8 cellular contexts compared by ENCODE assay signal in the genomic region with DNA sequence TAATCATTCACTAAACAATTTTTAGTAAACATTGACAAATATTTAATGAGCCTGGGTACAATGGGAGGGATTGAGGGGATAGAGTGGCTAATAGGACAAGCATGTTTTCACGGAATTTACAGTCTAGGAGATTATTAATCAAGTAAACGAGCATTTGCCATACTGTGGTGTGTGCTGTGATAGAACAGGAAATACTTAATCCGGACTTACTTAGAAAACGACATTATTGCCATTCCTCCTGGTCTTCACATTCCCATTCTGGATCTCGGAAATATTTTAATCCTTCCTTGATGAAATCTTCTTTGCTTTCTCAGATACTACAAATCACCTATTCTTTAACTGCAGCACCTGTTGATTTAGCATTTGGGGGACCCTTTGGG. TPM values are rescaled to one million over a fixed set of nuclear protein-coding genes. Genes with fewer than 3 reads are reported as not detected.
DNase-seq lines count a peak whose midpoint lies in the region; ATAC-seq and TF ChIP-seq lines count a peak whose summit lies in the region.

No MANE protein-coding gene starts in this region.

- H3K79me2 ChIP-seq in neural cell (replicated peaks; ENCODE audit: insufficient read depth, low read length), result peaks cover 20% of the 10 kb centered on the region

- peak overlapping the region; percentile 71 for H3K9ac ChIP-seq in neural cell (ENCODE audit: low read length)

- H3K27ac ChIP-seq in effector memory CD4-positive, alpha-beta T cell (ENCODE audit: insufficient read depth, low read length, poor library complexity, severe bottlenecking), result peak overlapping the region; percentile 87
- H3K27ac ChIP-seq in neural cell (ENCODE audit: low read length), result peak overlapping the region; percentile 33

- TF ChIP-seq CTCF in neural cell (IDR thresholded peaks at IDR 0.05; ENCODE audit: poor library complexity, severe bottlenecking), result no peak

- H4K20me1 ChIP-seq in neural cell (ENCODE audit: insufficient read depth), result no peaks in the 10 kb centered on the region

- peak overlapping the region; percentile 84 for H3K4me2 ChIP-seq in neural cell (ENCODE audit: low read length)

- no peaks in the 10 kb centered on the region for H3K9me3 ChIP-seq in effector memory CD4-positive, alpha-beta T cell (ENCODE audit: control insufficient read depth, low read length)
- H3K9me3 ChIP-seq in neural cell (ENCODE audit: low read length), result no peaks in the 10 kb centered on the region

- no peaks in the 10 kb centered on the region for H3K36me3 ChIP-seq in effector memory CD4-positive, alpha-beta T cell (ENCODE audit: control insufficient read depth, insufficient read depth, low read length)
- H3K36me3 ChIP-seq in neural cell (ENCODE audit: insufficient read depth, low read length), result no peaks in the 10 kb centered on the region

- no peaks in the 10 kb centered on the region for H3F3A ChIP-seq in neural cell (ENCODE audit: insufficient read depth, low read length, poor library complexity, severe bottlenecking)

- ATAC-seq in HG03039 (IDR thresholded peaks at IDR 0.05; ENCODE audit: unreplicated experiment), result no peak

- DNase-seq in EH (ENCODE audit: low read depth) (peak; percentile 61), NCI-H524 treated with DMSO at 0.1 percent for 48 hours (lab: John Stamatoyannopoulos, UW) (peak; percentile 3), T-helper 9 cell (no peak), NCI-H128 (lab: John Stamatoyannopoulos, UW; ENCODE audit: unreplicated experiment) (no peak), retina (no peak)
- DNase-seq in effector memory CD4-positive, alpha-beta T cell, result no peak

- H3K4me3 ChIP-seq in effector memory CD4-positive, alpha-beta T cell (ENCODE audit: insufficient read depth, low read depth, low read length, poor library complexity, severe bottlenecking), result peak overlapping the region; percentile 71
- peak overlapping the region; percentile 90 for H3K4me3 ChIP-seq in neural cell (ENCODE audit: low read length)

- H2AFZ ChIP-seq in neural cell (ENCODE audit: low read depth, low read length), result peak overlapping the region; percentile 65

- no peak for TF ChIP-seq RAD21 in neural cell (conservative IDR thresholded peaks at IDR 0.05)

- H3K9me2 ChIP-seq in neural cell (ENCODE audit: insufficient read depth, low read length), result no peaks in the 10 kb centered on the region

- no peak for TF ChIP-seq EP300 in neural cell (conservative IDR thresholded peaks at IDR 0.05; ENCODE audit: poor library complexity, severe bottlenecking)

- no peaks in the 10 kb centered on the region for H3K27me3 ChIP-seq in effector memory CD4-positive, alpha-beta T cell (replicated peaks; ENCODE audit: control insufficient read depth, insufficient read depth, low read length, poor library complexity, severe bottlenecking)
- H3K27me3 ChIP-seq in neural cell (ENCODE audit: insufficient read depth, low read depth, low read length), result no peaks in the 10 kb centered on the region

- H3K4me1 ChIP-seq in effector memory CD4-positive, alpha-beta T cell (ENCODE audit: control insufficient read depth, insufficient read depth, low read length, poor library complexity, severe bottlenecking), result peaks cover 3% of the 10 kb centered on the region

TF ChIP-seq in neural cell, 6 proteins besides CTCF, POLR2A, EP300 and RAD21:
- TF ChIP-seq, protein P1, sequence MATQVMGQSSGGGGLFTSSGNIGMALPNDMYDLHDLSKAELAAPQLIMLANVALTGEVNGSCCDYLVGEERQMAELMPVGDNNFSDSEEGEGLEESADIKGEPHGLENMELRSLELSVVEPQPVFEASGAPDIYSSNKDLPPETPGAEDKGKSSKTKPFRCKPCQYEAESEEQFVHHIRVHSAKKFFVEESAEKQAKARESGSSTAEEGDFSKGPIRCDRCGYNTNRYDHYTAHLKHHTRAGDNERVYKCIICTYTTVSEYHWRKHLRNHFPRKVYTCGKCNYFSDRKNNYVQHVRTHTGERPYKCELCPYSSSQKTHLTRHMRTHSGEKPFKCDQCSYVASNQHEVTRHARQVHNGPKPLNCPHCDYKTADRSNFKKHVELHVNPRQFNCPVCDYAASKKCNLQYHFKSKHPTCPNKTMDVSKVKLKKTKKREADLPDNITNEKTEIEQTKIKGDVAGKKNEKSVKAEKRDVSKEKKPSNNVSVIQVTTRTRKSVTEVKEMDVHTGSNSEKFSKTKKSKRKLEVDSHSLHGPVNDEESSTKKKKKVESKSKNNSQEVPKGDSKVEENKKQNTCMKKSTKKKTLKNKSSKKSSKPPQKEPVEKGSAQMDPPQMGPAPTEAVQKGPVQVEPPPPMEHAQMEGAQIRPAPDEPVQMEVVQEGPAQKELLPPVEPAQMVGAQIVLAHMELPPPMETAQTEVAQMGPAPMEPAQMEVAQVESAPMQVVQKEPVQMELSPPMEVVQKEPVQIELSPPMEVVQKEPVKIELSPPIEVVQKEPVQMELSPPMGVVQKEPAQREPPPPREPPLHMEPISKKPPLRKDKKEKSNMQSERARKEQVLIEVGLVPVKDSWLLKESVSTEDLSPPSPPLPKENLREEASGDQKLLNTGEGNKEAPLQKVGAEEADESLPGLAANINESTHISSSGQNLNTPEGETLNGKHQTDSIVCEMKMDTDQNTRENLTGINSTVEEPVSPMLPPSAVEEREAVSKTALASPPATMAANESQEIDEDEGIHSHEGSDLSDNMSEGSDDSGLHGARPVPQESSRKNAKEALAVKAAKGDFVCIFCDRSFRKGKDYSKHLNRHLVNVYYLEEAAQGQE (IDR thresholded peaks at IDR 0.05; ENCODE audit: borderline replicate concordance), result no peak
- TF ChIP-seq POLR2AphosphoS5 (IDR thresholded peaks at IDR 0.05) (no peak), SMC3 (conservative IDR thresholded peaks at IDR 0.05; ENCODE audit: poor library complexity) (no peak), MXI1 (conservative IDR thresholded peaks at IDR 0.05; ENCODE audit: poor library complexity, severe bottlenecking) (no peak), EZH2 (IDR thresholded peaks at IDR 0.05; ENCODE audit: borderline replicate concordance, insufficient read depth, low read length, poor library complexity, severe bottlenecking) (no peak), TAF1 (IDR thresholded peaks at IDR 0.05; ENCODE audit: low read depth) (no peak)
TF ChIP-seq in neural cell: peak in this region for 0.

RNA-seq across cellular contexts. Expression of gene TTLL4, which starts 0.9 kb away (rescaled TPM):
- 5.3 and 12.7 TPM in 2 replicates for polyA plus RNA-seq in neural cell
- polyA minus RNA-seq in neural cell, result 15.3 and 15.4 TPM in 2 replicates

RNA-seq across cellular contexts. Expression of gene STK36, which starts 39.7 kb away (rescaled TPM):
- polyA plus RNA-seq in neural cell, result 61.5 and 69.7 TPM in 2 replicates
- 34.8 and 36.0 TPM in 2 replicates for polyA minus RNA-seq in neural cell

RNA-seq across cellular contexts. Expression of gene RNF25, which starts 39.7 kb away (rescaled TPM):
- polyA plus RNA-seq in neural cell, result 86.0 and 107 TPM in 2 replicates
- 41.0 and 43.3 TPM in 2 replicates for polyA minus RNA-seq in neural cell

RNA-seq across cellular contexts. Expression of gene BCS1L, which starts 52.1 kb away (rescaled TPM):
- polyA plus RNA-seq in neural cell, result 75.8 and 98.0 TPM in 2 replicates
- 29.9 and 30.9 TPM in 2 replicates for polyA minus RNA-seq in neural cell

RNA-seq across cellular contexts. Expression of gene ZNF142, which starts 52.1 kb away (rescaled TPM):
- 4.8 and 6.4 TPM in 2 replicates for polyA plus RNA-seq in neural cell
- polyA minus RNA-seq in neural cell, result 23.9 and 28.4 TPM in 2 replicates

Comparison
In these comparisons a context has a peak if more than half of its experiments do, and no peak if none do; other contexts are left out.
1. DNase-seq: peak in EH (single experiment) and NCI-H524 treated with DMSO at 0.1 percent for 48 hours (single experiment); none in effector memory CD4-positive, alpha-beta T cell (0 of 3), T-helper 9 cell (single experiment), NCI-H128 (single experiment) and retina (single experiment).